8 cellular contexts compared by ENCODE assay signal in the genomic region with DNA sequence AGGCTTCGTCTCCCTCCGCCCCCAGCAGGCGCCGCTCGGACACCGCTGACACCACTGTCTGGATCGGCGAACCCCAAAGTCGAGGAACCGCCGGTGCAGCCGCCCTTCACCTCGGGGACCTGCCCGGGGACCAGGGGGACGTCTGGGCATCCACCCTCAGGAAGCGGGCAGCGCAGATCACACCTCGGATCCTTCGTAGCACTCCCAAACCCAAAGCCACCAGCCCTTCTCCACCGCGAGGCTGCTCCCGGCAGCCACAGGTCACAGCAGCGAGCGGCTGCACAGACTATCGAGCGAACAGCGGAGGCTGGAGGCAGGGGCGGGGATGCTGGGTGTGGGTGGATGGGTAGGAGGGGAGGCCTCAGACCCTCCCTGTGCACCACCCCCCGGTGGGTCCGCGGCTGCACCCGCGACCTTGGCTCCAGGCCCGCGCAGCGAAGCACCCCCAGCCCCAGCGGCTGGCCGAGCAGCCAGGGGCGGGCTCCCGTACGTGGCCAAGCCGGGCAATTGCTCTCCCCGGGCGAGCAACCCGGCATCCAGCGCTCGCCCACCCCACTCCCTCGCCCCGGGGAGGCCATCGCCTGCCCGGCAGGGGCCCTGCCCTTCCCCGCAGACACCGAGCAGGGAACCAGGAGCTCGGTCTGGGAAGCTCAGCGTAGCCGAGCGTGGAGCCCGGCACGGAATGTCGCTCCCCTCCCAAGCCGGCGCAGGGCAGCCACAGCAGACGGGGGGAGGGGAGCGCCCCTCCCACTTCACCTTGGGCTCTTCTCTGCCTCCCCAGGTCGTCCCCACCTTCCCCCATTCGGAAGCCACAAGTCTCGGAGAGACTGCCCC.
DNase-seq lines count a peak whose midpoint lies in the region; ATAC-seq lines count a peak whose summit lies in the region.

No MANE protein-coding gene starts in this region.

- no peak for ATAC-seq in GM18907 (IDR thresholded peaks at IDR 0.05; ENCODE audit: unreplicated experiment)

- no peaks in the 10 kb centered on the region for H3K27me3 Mint-ChIP-seq in activated naive CD8-positive, alpha-beta T cell

- peak overlapping the region; percentile 72 for H3K4me3 Mint-ChIP-seq in activated naive CD8-positive, alpha-beta T cell

- DNase-seq in GDM1 (lab: John Stamatoyannopoulos, UW) (peak; percentile 15), NCI-H345 treated with DMSO at 0.1 percent for 48 hours (lab: John Stamatoyannopoulos, UW; ENCODE audit: unreplicated experiment) (peak; percentile 62), skeletal muscle cell (ENCODE audit: low read depth) (no peak), SIG-M5 (lab: John Stamatoyannopoulos, UW) (no peak), RKO (ENCODE audit: low spot score) (no peak)

- H3K36me3 Mint-ChIP-seq in activated naive CD8-positive, alpha-beta T cell: no peaks in the 10 kb centered on the region

- no peak overlapping the region for H3K27ac Mint-ChIP-seq in activated naive CD8-positive, alpha-beta T cell

- H3K4me3 ChIP-seq in iPS-11a (ENCODE audit: low read depth, low read length) (peak overlapping the region; percentile 56), skeletal muscle cell (ENCODE audit: low read depth, low read length) (peak overlapping the region; percentile 33)

- H3K9me3 Mint-ChIP-seq in activated naive CD8-positive, alpha-beta T cell (ENCODE audit: low read depth): no peaks in the 10 kb centered on the region

- peaks cover 28% of the 10 kb centered on the region for H3K4me1 Mint-ChIP-seq in activated naive CD8-positive, alpha-beta T cell (ENCODE audit: low read depth)

Comparison
In these comparisons a context has a peak if more than half of its experiments do, and no peak if none do; other contexts are left out.
1. DNase-seq: peak in GDM1 (single experiment) and NCI-H345 treated with DMSO at 0.1 percent for 48 hours (single experiment); none in skeletal muscle cell (single experiment), SIG-M5 (single experiment) and RKO (single experiment).